ENCODE assay signal across 8 cellular contexts in the genomic region with DNA sequence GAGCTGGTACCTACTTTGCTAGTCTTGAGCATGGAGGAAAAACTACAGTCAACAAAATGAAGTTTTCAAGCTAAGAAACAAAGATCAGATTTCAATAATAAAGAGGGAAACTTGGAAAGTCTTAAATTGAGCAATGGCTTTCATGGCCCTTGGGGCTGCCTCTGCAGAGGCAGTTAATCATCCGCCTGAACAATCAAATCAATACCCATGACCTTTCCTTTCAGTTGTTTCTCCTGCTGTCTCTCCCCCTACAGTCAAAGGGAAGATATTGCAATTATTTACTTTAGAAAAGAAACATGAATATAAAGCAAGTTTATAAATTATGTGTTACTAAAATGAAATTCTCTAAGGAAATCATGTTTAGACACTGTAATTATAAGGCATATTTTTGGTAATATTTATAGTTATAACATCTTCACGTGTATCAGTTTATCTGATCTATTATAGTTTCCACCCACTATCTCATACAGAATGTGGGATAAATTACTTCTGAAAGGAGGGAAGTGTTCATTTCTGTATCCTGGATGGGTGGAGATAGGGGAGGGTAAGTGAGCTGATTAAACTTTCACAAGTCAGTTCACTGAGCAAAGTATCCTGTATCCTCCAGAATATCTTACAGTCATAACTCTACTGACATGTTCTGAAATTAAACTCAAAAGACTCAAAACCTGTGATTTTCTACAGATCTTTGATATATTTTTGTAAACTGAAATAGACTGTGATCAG.
DNase-seq lines count a peak whose midpoint lies in the region; ATAC-seq and TF ChIP-seq lines count a peak whose summit lies in the region.

No MANE protein-coding gene starts in this region.

- H3K27ac Mint-ChIP-seq in activated T-helper 17 cell treated with anti-CD3 and anti-CD28 coated beads, Interleukin-2, amount 50 U/mL, for 72 hours: no peak overlapping the region

- POLR2A ChIA-PET in HEK293T (lab: Yijun Ruan, JAX): no interaction called here

- H3K27ac ChIP-seq in DOHH2 (ENCODE audit: low read depth, low read length): no peak overlapping the region
- no peak overlapping the region for H3K27ac ChIP-seq in right lobe of liver
- H3K27ac ChIP-seq in gastrocnemius medialis: no peak overlapping the region

- H3K9me3 Mint-ChIP-seq in activated T-helper 17 cell treated with anti-CD3 and anti-CD28 coated beads, Interleukin-2, amount 50 U/mL, for 72 hours: no peaks in the 10 kb centered on the region

- intact Hi-C loops in right lobe of liver (cut with DNase I): no loop called here
- intact Hi-C loops in gastrocnemius medialis (cut with DNase I; ENCODE audit: low total_unique reads): loop anchor here (10.0 kb wide), 1 partner anchor 164 kb away; no protein-coding TSS in a partner anchor

- H3K27me3 Mint-ChIP-seq in activated T-helper 17 cell treated with anti-CD3 and anti-CD28 coated beads, Interleukin-2, amount 50 U/mL, for 72 hours: peaks cover 16% of the 10 kb centered on the region

- peak; percentile 55 for DNase-seq in HEK293T (ENCODE audit: extremely low spot score)
- DNase-seq in right lobe of liver: no peak
- no peak for DNase-seq in gastrocnemius medialis
- DNase-seq in effector CD8-positive, alpha-beta T cell (lab: John Stamatoyannopoulos, UW): no peak
- no peak for DNase-seq in DMS114 treated with DMSO at 0.1 percent for 48 hours (lab: John Stamatoyannopoulos, UW; ENCODE audit: unreplicated experiment)

- H3K36me3 ChIP-seq in DOHH2 (ENCODE audit: control insufficient read depth, low read length) (no peaks in the 10 kb centered on the region), right lobe of liver (no peaks in the 10 kb centered on the region), gastrocnemius medialis (no peaks in the 10 kb centered on the region)

- TF ChIP-seq POLR2A in right lobe of liver (IDR thresholded peaks at IDR 0.05) (no peak), gastrocnemius medialis (IDR thresholded peaks at IDR 0.05) (no peak)

- CTCF ChIA-PET in HEK293T (lab: Yijun Ruan, JAX): interaction anchor here (0.6 to 0.8 kb wide), 2 partner anchors 9 to 49 kb away, joined by 3 read pairs; no protein-coding TSS in a partner anchor

- H4K20me1 ChIP-seq in DOHH2 (ENCODE audit: control insufficient read depth, insufficient read depth, low read depth, low read length): no peaks in the 10 kb centered on the region

- TF ChIP-seq CTCF in DOHH2 (IDR thresholded peaks at IDR 0.05; ENCODE audit: low read depth, low read length, poor library complexity, severe bottlenecking) (peak; percentile 37), right lobe of liver (IDR thresholded peaks at IDR 0.05) (peak; percentile 26 to 57 (median 38)), gastrocnemius medialis (IDR thresholded peaks at IDR 0.05 in 4 of 5, conservative IDR thresholded peaks at IDR 0.05 in 1 of 5) (peak in 1 of 5 experiments; percentile 33)

- in situ Hi-C loops in gastrocnemius medialis (cut with MboI; ENCODE audit: low sequenced_read_pairs in 4 of 4): no loop called here

- no peaks in the 10 kb centered on the region for H3F3A ChIP-seq in DOHH2 (ENCODE audit: control insufficient read depth, insufficient read depth)

- H3K4me2 ChIP-seq in DOHH2 (ENCODE audit: low read length): no peak overlapping the region

- ATAC-seq in activated T-helper 17 cell treated with anti-CD3 and anti-CD28 coated beads, Interleukin-2, amount 50 U/mL, for 72 hours (replicated peaks): peak; percentile 80
- ATAC-seq in right lobe of liver: peak; percentile 61 to 94 (median 75)
- no peak for ATAC-seq in HG02973 (IDR thresholded peaks at IDR 0.05; ENCODE audit: unreplicated experiment)
- ATAC-seq in gastrocnemius medialis: no peak

- 32% methylated on average over 2 of the region's 2 CpGs for WGBS in right lobe of liver (ENCODE audit: insufficient coverage, low coverage, low lambda C conversion rate, missing lambda C conversion rate)

- H3K4me3 ChIP-seq in DOHH2 (ENCODE audit: low read length) (no peak overlapping the region), right lobe of liver (no peak overlapping the region), gastrocnemius medialis (no peak overlapping the region)

- H3K9me3 ChIP-seq in DOHH2 (ENCODE audit: control insufficient read depth, insufficient read depth, low read length) (no peaks in the 10 kb centered on the region), right lobe of liver (no peaks in the 10 kb centered on the region), gastrocnemius medialis (no peaks in the 10 kb centered on the region)

- H3K79me2 ChIP-seq in DOHH2 (ENCODE audit: control insufficient read depth, low read length): no peaks in the 10 kb centered on the region

- peak overlapping the region; percentile 28 for H3K4me3 Mint-ChIP-seq in activated T-helper 17 cell treated with anti-CD3 and anti-CD28 coated beads, Interleukin-2, amount 50 U/mL, for 72 hours

- no peaks in the 10 kb centered on the region for H3K27me3 ChIP-seq in DOHH2 (ENCODE audit: control insufficient read depth, low read length)
- no peaks in the 10 kb centered on the region for H3K27me3 ChIP-seq in right lobe of liver
- H3K27me3 ChIP-seq in gastrocnemius medialis: no peaks in the 10 kb centered on the region

- H3K9me2 ChIP-seq in DOHH2 (replicated peaks; ENCODE audit: control insufficient read depth, low read length): no peaks in the 10 kb centered on the region

- H3K4me1 ChIP-seq in DOHH2 (ENCODE audit: control insufficient read depth, low read length) (no peaks in the 10 kb centered on the region), right lobe of liver (no peaks in the 10 kb centered on the region), gastrocnemius medialis (peaks cover 3 to 10% of the 10 kb centered on the region in 2 donors)

- no peaks in the 10 kb centered on the region for H3K36me3 Mint-ChIP-seq in activated T-helper 17 cell treated with anti-CD3 and anti-CD28 coated beads, Interleukin-2, amount 50 U/mL, for 72 hours (ENCODE audit: low read depth)

- H3K4me1 Mint-ChIP-seq in activated T-helper 17 cell treated with anti-CD3 and anti-CD28 coated beads, Interleukin-2, amount 50 U/mL, for 72 hours: peaks cover 8% of the 10 kb centered on the region

TF ChIP-seq in HEK293T, 16 proteins besides CTCF, POLR2A, EP300 and RAD21:
- TF ChIP-seq, protein P1, sequence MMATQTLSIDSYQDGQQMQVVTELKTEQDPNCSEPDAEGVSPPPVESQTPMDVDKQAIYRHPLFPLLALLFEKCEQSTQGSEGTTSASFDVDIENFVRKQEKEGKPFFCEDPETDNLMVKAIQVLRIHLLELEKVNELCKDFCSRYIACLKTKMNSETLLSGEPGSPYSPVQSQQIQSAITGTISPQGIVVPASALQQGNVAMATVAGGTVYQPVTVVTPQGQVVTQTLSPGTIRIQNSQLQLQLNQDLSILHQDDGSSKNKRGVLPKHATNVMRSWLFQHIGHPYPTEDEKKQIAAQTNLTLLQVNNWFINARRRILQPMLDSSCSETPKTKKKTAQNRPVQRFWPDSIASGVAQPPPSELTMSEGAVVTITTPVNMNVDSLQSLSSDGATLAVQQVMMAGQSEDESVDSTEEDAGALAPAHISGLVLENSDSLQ (IDR thresholded peaks at IDR 0.05): peak; percentile 84
- TF ChIP-seq ARNT (IDR thresholded peaks at IDR 0.05) (no peak), CTBP1 (IDR thresholded peaks at IDR 0.05; ENCODE audit: borderline replicate concordance) (no peak), ELF4 (IDR thresholded peaks at IDR 0.05) (no peak)
TF ChIP-seq in HEK293T: peak in this region for 1.

Comparison
In these comparisons a context has a peak if more than half of its experiments do, and no peak if none do; other contexts are left out.
1. ATAC-seq: peak in activated T-helper 17 cell treated with anti-CD3 and anti-CD28 coated beads, Interleukin-2, amount 50 U/mL, for 72 hours (single experiment) and right lobe of liver (4 of 4); none in HG02973 (single experiment) and gastrocnemius medialis (0 of 2).